8 cellular contexts compared by ENCODE assay signal in the genomic region with DNA sequence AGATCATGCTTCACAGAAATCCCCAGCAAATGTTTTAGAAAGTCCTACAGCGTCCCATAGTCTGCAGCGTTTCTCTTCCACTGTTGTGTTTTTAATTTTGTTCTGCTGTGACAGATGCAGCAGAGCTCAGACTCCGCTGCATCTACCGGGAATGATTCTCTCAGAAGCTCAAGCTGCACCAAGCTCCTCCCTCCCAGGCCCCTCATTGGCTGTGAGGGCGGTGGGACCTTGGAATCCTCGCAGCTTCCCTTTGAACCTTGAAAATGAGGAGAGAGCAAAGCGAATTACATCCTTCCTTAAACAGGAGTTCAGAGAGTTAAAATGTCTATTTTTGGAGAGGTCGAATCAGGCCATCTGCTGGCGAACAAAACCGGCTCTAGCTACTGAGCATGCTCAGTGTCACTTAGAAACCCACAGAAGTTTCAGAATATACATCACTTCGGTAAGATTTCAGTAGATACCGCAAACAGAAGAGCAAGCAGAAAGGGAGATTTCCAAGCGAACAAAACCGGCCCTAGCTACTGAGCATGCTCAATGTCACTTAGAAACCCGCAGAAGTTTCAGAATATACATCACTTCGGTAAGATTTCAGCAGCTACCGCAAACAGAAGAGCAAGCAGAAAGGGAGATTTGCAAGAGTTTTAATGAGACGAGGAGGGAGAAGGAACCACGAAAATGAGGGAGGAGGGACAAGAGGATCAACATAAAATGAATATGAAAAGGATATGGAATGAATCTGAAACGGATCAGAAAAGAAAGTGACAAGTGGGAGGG. TPM values are rescaled to one million over a fixed set of nuclear protein-coding genes. Genes with fewer than 3 reads are reported as not detected.
A peak's percentile ranks its signal among the peaks of the same experiment; 100 is the strongest.
DNase-seq lines count a peak whose midpoint lies in the region; ATAC-seq and TF ChIP-seq lines count a peak whose summit lies in the region.

A gene (minus strand): TSS at position 144 of the 774 bp plus-strand sequence. CDS start 188 bp downstream, outside the sequence.

- peaks cover 37% of the 10 kb centered on the region for H3K4me1 Mint-ChIP-seq in activated T-cell treated with anti-CD3 and anti-CD28 coated beads, Interleukin-2, amount 50 U/mL, for 72 hours (ENCODE audit: low read depth)
- H3K4me1 Mint-ChIP-seq in naive thymus-derived CD8-positive, alpha-beta T cell: peaks cover 17 to 46% (median 38%) of the 10 kb centered on the region in 4 donors

- no peak within 1 kb of the TSS for H3K27ac ChIP-seq in HUES6 (ENCODE audit: low read depth, low read length)
- peak within 1 kb of the TSS; percentile 61 to 82 (median 78) for H3K27ac ChIP-seq in Peyer's patch

- H3K4me1 ChIP-seq in HUES6 (ENCODE audit: control insufficient read depth, insufficient read depth, low read length) (peaks cover 9% of the 10 kb centered on the region; the same call in 1 of the 2 replicates), Peyer's patch (peaks cover 0 to 6% (median 0%) of the 10 kb centered on the region in 4 donors)

- peak; percentile 4 to 14 for TF ChIP-seq POLR2A in Peyer's patch (IDR thresholded peaks at IDR 0.05)

- H3K36me3 Mint-ChIP-seq in activated T-cell treated with anti-CD3 and anti-CD28 coated beads, Interleukin-2, amount 50 U/mL, for 72 hours (ENCODE audit: insufficient read depth in 2 of 2): peaks cover 6 to 10% of the 10 kb centered on the region in 2 donors
- H3K36me3 Mint-ChIP-seq in naive thymus-derived CD8-positive, alpha-beta T cell: peaks cover 0 to 4% (median 2%) of the 10 kb centered on the region in 3 donors

- TF ChIP-seq CTCF in Peyer's patch (IDR thresholded peaks at IDR 0.05): peak in 1 of 6 experiments; percentile 14

- no peak within 1 kb of the TSS for H3K27ac Mint-ChIP-seq in activated T-cell treated with anti-CD3 and anti-CD28 coated beads, Interleukin-2, amount 50 U/mL, for 72 hours
- H3K27ac Mint-ChIP-seq in naive thymus-derived CD8-positive, alpha-beta T cell: no peak within 1 kb of the TSS

- H3K9ac ChIP-seq in HUES6 (ENCODE audit: low read length): no peak within 1 kb of the TSS

- no peak within 1 kb of the TSS for H3K4me3 Mint-ChIP-seq in activated T-cell treated with anti-CD3 and anti-CD28 coated beads, Interleukin-2, amount 50 U/mL, for 72 hours
- H3K4me3 Mint-ChIP-seq in naive thymus-derived CD8-positive, alpha-beta T cell: no peak within 1 kb of the TSS

- POLR2A ChIA-PET in naive thymus-derived CD8-positive, alpha-beta T cell (lab: Charles Lee): interaction anchor here (0.7 to 4.3 kb wide), 19 partner anchors 9 to 486 kb away, joined by 3 to 42 read pairs (median 5); a partner anchor contains a TSS

- no peaks in the 10 kb centered on the region for H3K9me3 ChIP-seq in HUES6 (ENCODE audit: control insufficient read depth, insufficient read depth, low read depth, low read length)
- H3K9me3 ChIP-seq in Peyer's patch: no peaks in the 10 kb centered on the region

- H3K36me3 ChIP-seq in HUES6 (ENCODE audit: control insufficient read depth, insufficient read depth, low read length) (no peaks in the 10 kb centered on the region), Peyer's patch (no peaks in the 10 kb centered on the region)

- H3K27me3 ChIP-seq in HUES6 (ENCODE audit: control insufficient read depth, insufficient read depth, low read length): peaks cover 12% of the 10 kb centered on the region; the same call in 1 of the 2 replicates
- no peaks in the 10 kb centered on the region for H3K27me3 ChIP-seq in Peyer's patch

- peaks cover 0 to 2% of the 10 kb centered on the region in 2 donors for H3K9me3 Mint-ChIP-seq in activated T-cell treated with anti-CD3 and anti-CD28 coated beads, Interleukin-2, amount 50 U/mL, for 72 hours
- H3K9me3 Mint-ChIP-seq in naive thymus-derived CD8-positive, alpha-beta T cell: no peaks in the 10 kb centered on the region

- no peaks in the 10 kb centered on the region for H3K27me3 Mint-ChIP-seq in activated T-cell treated with anti-CD3 and anti-CD28 coated beads, Interleukin-2, amount 50 U/mL, for 72 hours (ENCODE audit: low read depth)
- H3K27me3 Mint-ChIP-seq in naive thymus-derived CD8-positive, alpha-beta T cell: no peaks in the 10 kb centered on the region

- DNase-seq in DMS 273 treated with DMSO at 0.1 percent for 48 hours (lab: John Stamatoyannopoulos, UW) (peak; percentile 85), Peyer's patch (peak; percentile 57 to 82 (median 70)), fibroblast of peridontal ligament (ENCODE audit: extremely low read depth) (peak; percentile 87)
- DNase-seq in activated T-cell treated with anti-CD3 and anti-CD28 coated beads, Interleukin-2, amount 50 U/mL, for 72 hours: peak; percentile 68 to 82
- DNase-seq in naive thymus-derived CD8-positive, alpha-beta T cell: peak; percentile 51 to 88 (median 77)
- DNase-seq in stimulated activated naive CD8-positive, alpha-beta T cell treated with anti-CD3 and anti-CD28 coated beads, Interleukin-15, Interleukin-2, amounts not matched to agents 100 U/mL and 50 U/mL, for 24 hours: peak; percentile 68

- peak; percentile 74 for ATAC-seq in GM21515 (IDR thresholded peaks at IDR 0.05; ENCODE audit: unreplicated experiment)
- ATAC-seq in activated T-cell treated with anti-CD3 and anti-CD28 coated beads, Interleukin-2, amount 50 U/mL, for 72 hours (replicated peaks in 1 of 2): peak; percentile 71 to 78
- peak; percentile 82 to 84 for ATAC-seq in naive thymus-derived CD8-positive, alpha-beta T cell
- peak; percentile 62 for ATAC-seq in stimulated activated naive CD8-positive, alpha-beta T cell treated with anti-CD3 and anti-CD28 coated beads, Interleukin-15, Interleukin-2, amounts not matched to agents 100 U/mL and 50 U/mL, for 24 hours

- H3K4me3 ChIP-seq in HUES6 (ENCODE audit: low read depth, low read length): peak within 1 kb of the TSS; percentile 68
- peak within 1 kb of the TSS; percentile 39 to 50 (median 46) for H3K4me3 ChIP-seq in Peyer's patch

RNA-seq across cellular contexts. Expression of the gene that starts here (rescaled TPM):
- 1 to 10 TPM in 1 of 4 donors, under 1 TPM in 2, not detected in 1; 0.54 to 1.7 (median 0.88) TPM for total RNA-seq in Peyer's patch
- 10 to 100 TPM in 1 of 2 donors, 1 to 10 TPM in 1; 10.0 to 11.2 TPM for total RNA-seq in activated T-cell treated with anti-CD3 and anti-CD28 coated beads, Interleukin-2, amount 50 U/mL, for 72 hours
- 10 to 100 TPM; 22.9 to 23.3 TPM for total RNA-seq in naive thymus-derived CD8-positive, alpha-beta T cell
- 10 to 100 TPM; 12.1 to 14.0 (median 12.7) TPM for polyA plus RNA-seq in naive thymus-derived CD8-positive, alpha-beta T cell

Comparison
In these comparisons a context has a peak if more than half of its experiments do, and no peak if none do; other contexts are left out.
1. RNA of the gene that starts here (total RNA-seq): 22.9 to 23.3 TPM in naive thymus-derived CD8-positive, alpha-beta T cell and 10.0 to 11.2 TPM in activated T-cell treated with anti-CD3 and anti-CD28 coated beads, Interleukin-2, amount 50 U/mL, for 72 hours; 0.54 to 1.7 TPM in Peyer's patch; every median in the first group is over 4 times any median in the second.
2. Peak in every context shown above with its lines, with median percentiles within 50 percentile points of each other: DNase-seq and ATAC-seq.